Comparison of ENCODE assay signal across 8 cellular contexts in the genomic region with DNA sequence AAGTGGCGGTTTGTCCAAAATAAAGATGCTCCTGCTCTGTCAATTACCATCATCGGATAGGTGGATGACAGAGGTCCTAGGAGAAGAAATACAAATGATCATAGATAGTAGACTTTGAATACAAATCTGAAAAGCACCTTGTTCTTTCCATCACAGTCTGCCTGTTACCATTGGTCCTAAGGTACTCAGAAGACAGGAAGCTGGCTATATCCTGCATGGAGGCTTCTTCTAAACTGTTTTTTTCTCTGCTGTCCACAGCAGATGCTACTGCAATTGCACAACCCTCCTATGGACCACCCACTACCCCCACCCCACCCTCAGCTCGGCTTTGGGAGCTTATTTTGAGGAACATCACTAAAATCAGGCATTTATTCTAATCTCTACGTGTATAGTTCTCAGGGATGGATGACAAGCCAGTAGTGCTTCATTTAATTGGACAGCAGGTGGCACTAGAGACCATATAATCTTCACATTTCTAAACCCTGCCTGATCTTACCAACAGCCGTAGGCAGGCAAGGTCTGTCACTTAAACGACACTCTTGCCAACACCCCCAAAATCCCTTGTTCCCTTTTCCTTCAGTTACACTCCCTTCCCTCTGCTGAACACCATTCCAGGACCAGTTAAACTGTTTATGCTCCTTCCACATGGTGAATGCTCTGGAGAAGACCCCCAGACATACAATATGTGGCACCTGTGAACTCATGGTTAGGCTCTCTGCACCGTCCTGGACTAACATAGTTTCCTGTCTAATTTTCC. TPM values are rescaled to one million over a fixed set of nuclear protein-coding genes. Genes with fewer than 3 reads are reported as not detected.
DNase-seq lines count a peak whose midpoint lies in the region; ATAC-seq, FAIRE-seq and TF ChIP-seq lines count a peak whose summit lies in the region.

No MANE protein-coding gene starts in this region.

- no peaks in the 10 kb centered on the region for H3K9me1 ChIP-seq in endothelial cell of umbilical vein (replicated peaks; ENCODE audit: control insufficient read depth, extremely low read depth, insufficient read depth, low read length)

- no peak for TF ChIP-seq POLR2A in endothelial cell of umbilical vein (IDR thresholded peaks at IDR 0.05; ENCODE audit: low read depth, low read length)

- dilution Hi-C loops in endothelial cell of umbilical vein (cut with MboI; ENCODE audit: extremely low pct_ligation_motif_present, low sequenced_read_pairs), result no loop called here

- H3K4me2 ChIP-seq in endothelial cell of umbilical vein (ENCODE audit: insufficient read depth, low read length), result no peak overlapping the region

- no peak overlapping the region for H3K27ac ChIP-seq in endothelial cell of umbilical vein (ENCODE audit: insufficient read depth, low read depth, low read length)
- no peak overlapping the region for H3K27ac ChIP-seq in aorta (ENCODE audit: low read depth in 1 of 2, low read length in 2 of 2)

- POLR2A ChIA-PET in endothelial cell of umbilical vein (lab: Charles Lee), result no interaction called here

- ATAC-seq in GM21360 (IDR thresholded peaks at IDR 0.05; ENCODE audit: unreplicated experiment) (peak; percentile 92), HG03520 (IDR thresholded peaks at IDR 0.05; ENCODE audit: unreplicated experiment) (peak; percentile 93), mucosa of descending colon (peak; percentile 97), aorta (ENCODE audit: low FRiP score) (peak; percentile 93)

- H3K4me1 ChIP-seq in endothelial cell of umbilical vein (ENCODE audit: control insufficient read depth, extremely low read depth, insufficient read depth, low read length) (peaks cover 11% of the 10 kb centered on the region), mucosa of descending colon (ENCODE audit: low read depth) (no peaks in the 10 kb centered on the region), aorta (ENCODE audit: control insufficient read depth in 1 of 2, insufficient read depth in 2 of 2, low read length in 2 of 2) (peaks cover 0 to 2% of the 10 kb centered on the region in 2 donors)

- H3K27me3 ChIP-seq in endothelial cell of umbilical vein (ENCODE audit: control insufficient read depth in 2 of 2, insufficient read depth in 2 of 2, low read length in 2 of 2), result no peaks in the 10 kb centered on the region
- H3K27me3 ChIP-seq in aorta (ENCODE audit: control insufficient read depth in 1 of 2, insufficient read depth in 2 of 2, low read length in 1 of 2), result no peaks in the 10 kb centered on the region

- peak overlapping the region; percentile 47 for H2AFZ ChIP-seq in endothelial cell of umbilical vein (ENCODE audit: low read depth, low read length)

- H3K36me3 ChIP-seq in endothelial cell of umbilical vein (ENCODE audit: control insufficient read depth in 2 of 2, extremely low read depth in 1 of 2, insufficient read depth in 2 of 2, low read length in 2 of 2), result no peaks in the 10 kb centered on the region
- H3K36me3 ChIP-seq in mucosa of descending colon (ENCODE audit: low read depth), result no peaks in the 10 kb centered on the region
- H3K36me3 ChIP-seq in aorta (ENCODE audit: control insufficient read depth in 1 of 2, insufficient read depth in 2 of 2, low read length in 1 of 2), result no peaks in the 10 kb centered on the region

- CTCF ChIA-PET in endothelial cell of umbilical vein (lab: Charles Lee), result interaction anchor here (0.6 to 13.6 kb wide), 22 partner anchors 11 to 1085 kb away, joined by 3 to 540 read pairs (median 4); partner anchors contain the start of genes ALG9 and BCO2

- intact Hi-C loops in endothelial cell of umbilical vein (cut with micrococcal nuclease) (loop anchor here (1.0 kb wide), 7 partner anchors 61 to 1313 kb away; no protein-coding TSS in a partner anchor), mucosa of descending colon (cut with DNase I, micrococcal nuclease) (loop anchor here (2.0 to 10.0 kb wide), 3 partner anchors 61 to 1075 kb away; no protein-coding TSS in a partner anchor), aorta (cut with DNase I) (loop anchor here (1.0 to 10.0 kb wide), 5 partner anchors 61 to 1065 kb away; no protein-coding TSS in a partner anchor)

- no TSS peak for BruUV-seq in endothelial cell of umbilical vein (replicated peaks; lab: Mats Ljungman, UMichigan)

- TF ChIP-seq CTCF in endothelial cell of umbilical vein (IDR thresholded peaks at IDR 0.05; ENCODE audit: extremely low read depth in 1 of 2, insufficient read depth in 1 of 2, low read depth in 1 of 2, low read length in 2 of 2) (peak; percentile 57 to 60), mucosa of descending colon (IDR thresholded peaks at IDR 0.05) (peak; percentile 38)

- WGBS in aorta, 2 donors, result 31% methylated on average over 7 of the region's 7 CpGs

- no peaks in the 10 kb centered on the region for H4K20me1 ChIP-seq in endothelial cell of umbilical vein (replicated peaks; ENCODE audit: control insufficient read depth, extremely low read depth, insufficient read depth, low read length)

- FAIRE-seq in endothelial cell of umbilical vein (lab: Jason Lieb, UNC), result peak; percentile 99

- H3K9ac ChIP-seq in endothelial cell of umbilical vein (replicated peaks; ENCODE audit: extremely low read depth, insufficient read depth, low read length), result no peak overlapping the region

- no peaks in the 10 kb centered on the region for H3K79me2 ChIP-seq in endothelial cell of umbilical vein (ENCODE audit: control insufficient read depth, insufficient read depth, low read length)

- H3K9me3 ChIP-seq in endothelial cell of umbilical vein (replicated peaks; ENCODE audit: control insufficient read depth, insufficient read depth, low read length) (no peaks in the 10 kb centered on the region), mucosa of descending colon (no peaks in the 10 kb centered on the region), aorta (ENCODE audit: control insufficient read depth, low read length) (no peaks in the 10 kb centered on the region)

- H3K4me3 ChIP-seq in endothelial cell of umbilical vein (replicated peaks in 1 of 3; ENCODE audit: insufficient read depth in 1 of 3, low read depth in 1 of 3, low read length in 3 of 3) (no peak overlapping the region), mucosa of descending colon (no peak overlapping the region), aorta (ENCODE audit: low read length in 2 of 2) (no peak overlapping the region)

- DNase-seq in EH (ENCODE audit: low read depth) (peak; percentile 81), NCI-H526 (lab: John Stamatoyannopoulos, UW) (peak; percentile 80 to 91), endothelial cell of umbilical vein (ENCODE audit: low read depth, low spot score) (peak; percentile 80), mucosa of descending colon (peak in 1 of 3 donors; percentile 65), aorta (no peak)
- peak; percentile 5 to 46 for DNase-seq in activated CD4-positive, alpha-beta T cell treated with anti-CD3 and anti-CD28 coated beads, Interleukin-2, amount 50 U/mL, for 24 hours (ENCODE audit: low read depth in 1 of 2, low spot score in 1 of 2)

RNA-seq across cellular contexts. Expression of gene PTS, which starts 6.6 kb away (rescaled TPM):
- total RNA-seq in endothelial cell of umbilical vein, result 41.9 and 45.7 TPM in 2 replicates
- polyA plus RNA-seq in endothelial cell of umbilical vein, result 19.8 and 29.1 TPM in 2 replicates
- polyA plus RNA-seq in endothelial cell of umbilical vein (2011; cell fraction: cytosol; rRNA removed), result 26.5 and 32.4 TPM in 2 replicates
- 42.5 and 57.7 TPM in 2 replicates for polyA plus RNA-seq in endothelial cell of umbilical vein (2011; cell fraction: nucleus; rRNA removed)
- polyA plus RNA-seq in endothelial cell of umbilical vein (2012), result 31.8 and 45.5 TPM in 2 replicates
- 13.6 and 16.2 TPM in 2 replicates for polyA minus RNA-seq in endothelial cell of umbilical vein
- polyA minus RNA-seq in endothelial cell of umbilical vein (2011; cell fraction: cytosol; rRNA and poly(A)+ RNA removed), result 15.2 TPM
- polyA minus RNA-seq in endothelial cell of umbilical vein (2011; cell fraction: nucleus; rRNA and poly(A)+ RNA removed), result 21.1 and 33.6 TPM in 2 replicates
- total RNA-seq in mucosa of descending colon, result 10 to 100 TPM; 27.4 to 29.5 (median 27.7) TPM
- total RNA-seq in aorta, result 10 to 100 TPM; 36.5 to 48.3 TPM
- 10 to 100 TPM; 42.0 to 61.2 TPM for polyA plus RNA-seq in aorta

RNA-seq across cellular contexts. Expression of gene PLET1, which starts 41.0 kb away (rescaled TPM):
- total RNA-seq in endothelial cell of umbilical vein (not detected in 2 replicates), mucosa of descending colon (not detected), aorta (not detected)
- polyA plus RNA-seq in endothelial cell of umbilical vein (not detected in 2 replicates), aorta (not detected)
- not detected in 2 replicates for polyA plus RNA-seq in endothelial cell of umbilical vein (2011; cell fraction: cytosol; rRNA removed)
- not detected in 2 replicates for polyA plus RNA-seq in endothelial cell of umbilical vein (2011; cell fraction: nucleus; rRNA removed)
- not detected in 2 replicates for polyA plus RNA-seq in endothelial cell of umbilical vein (2012)
- not detected in 2 replicates for polyA minus RNA-seq in endothelial cell of umbilical vein
- polyA minus RNA-seq in endothelial cell of umbilical vein (2011; cell fraction: cytosol; rRNA and poly(A)+ RNA removed), result not detected
- not detected in 2 replicates for polyA minus RNA-seq in endothelial cell of umbilical vein (2011; cell fraction: nucleus; rRNA and poly(A)+ RNA removed)

RNA-seq across cellular contexts. Expression of gene BCO2, which starts 44.3 kb away (rescaled TPM):
- total RNA-seq in endothelial cell of umbilical vein, result 1.4 and 1.9 TPM in 2 replicates
- 0.58 and 0.60 TPM in 2 replicates for polyA plus RNA-seq in endothelial cell of umbilical vein
- 0.09 and 0.11 TPM in 2 replicates for polyA plus RNA-seq in endothelial cell of umbilical vein (2011; cell fraction: cytosol; rRNA removed)
- 5.2 and 6.3 TPM in 2 replicates for polyA plus RNA-seq in endothelial cell of umbilical vein (2011; cell fraction: nucleus; rRNA removed)
- polyA plus RNA-seq in endothelial cell of umbilical vein (2012), result 0.99 and 1.2 TPM in 2 replicates
- 1.4 and 1.7 TPM in 2 replicates for polyA minus RNA-seq in endothelial cell of umbilical vein
- not detected for polyA minus RNA-seq in endothelial cell of umbilical vein (2011; cell fraction: cytosol; rRNA and poly(A)+ RNA removed)
- polyA minus RNA-seq in endothelial cell of umbilical vein (2011; cell fraction: nucleus; rRNA and poly(A)+ RNA removed), result 2.1 and 4.4 TPM in 2 replicates
- total RNA-seq in mucosa of descending colon, result 1 to 10 TPM; 3.7 to 9.8 (median 7.1) TPM
- total RNA-seq in aorta, result 1 to 10 TPM; 6.1 to 9.1 TPM
- polyA plus RNA-seq in aorta, result 10 to 100 TPM in 1 of 2 donors, 1 to 10 TPM in 1; 1.1 to 13.0 TPM

RNA-seq across cellular contexts. Expression of gene TEX12, which starts 52.5 kb away (rescaled TPM):
- total RNA-seq in endothelial cell of umbilical vein (0.46 TPM in 1 of 2 replicates, not detected in the other), mucosa of descending colon (under 1 TPM; 0.52 to 0.80 (median 0.60) TPM), aorta (under 1 TPM; 0.57 to 0.97 TPM)
- polyA plus RNA-seq in endothelial cell of umbilical vein (not detected in 2 replicates), aorta (not detected)
- not detected in 2 replicates for polyA plus RNA-seq in endothelial cell of umbilical vein (2011; cell fraction: cytosol; rRNA removed)
- 0.18 and 0.28 TPM in 2 replicates for polyA plus RNA-seq in endothelial cell of umbilical vein (2011; cell fraction: nucleus; rRNA removed)
- not detected in 2 replicates for polyA plus RNA-seq in endothelial cell of umbilical vein (2012)
- polyA minus RNA-seq in endothelial cell of umbilical vein, result not detected in 2 replicates
- not detected for polyA minus RNA-seq in endothelial cell of umbilical vein (2011; cell fraction: cytosol; rRNA and poly(A)+ RNA removed)
- 0.82 TPM in 1 of 2 replicates, not detected in the other for polyA minus RNA-seq in endothelial cell of umbilical vein (2011; cell fraction: nucleus; rRNA and poly(A)+ RNA removed)

RNA-seq across cellular contexts. Expression of gene IL18, which starts 55.8 kb away (rescaled TPM):
- 1.5 and 1.6 TPM in 2 replicates for total RNA-seq in endothelial cell of umbilical vein
- 0.29 and 0.73 TPM in 2 replicates for polyA plus RNA-seq in endothelial cell of umbilical vein
- polyA plus RNA-seq in endothelial cell of umbilical vein (2011; cell fraction: cytosol; rRNA removed), result 1.0 and 1.1 TPM in 2 replicates
- 0.79 and 0.99 TPM in 2 replicates for polyA plus RNA-seq in endothelial cell of umbilical vein (2011; cell fraction: nucleus; rRNA removed)
- polyA plus RNA-seq in endothelial cell of umbilical vein (2012), result 27.9 and 33.9 TPM in 2 replicates
- 0.85 TPM in 1 of 2 replicates, not detected in the other for polyA minus RNA-seq in endothelial cell of umbilical vein
- 14.6 TPM for polyA minus RNA-seq in endothelial cell of umbilical vein (2011; cell fraction: cytosol; rRNA and poly(A)+ RNA removed)
- not detected in 2 replicates for polyA minus RNA-seq in endothelial cell of umbilical vein (2011; cell fraction: nucleus; rRNA and poly(A)+ RNA removed)
- total RNA-seq in mucosa of descending colon, result 100 to 1,000 TPM in 1 of 3 donors, 10 to 100 TPM in 2; 69.4 to 114 (median 85.0) TPM
- total RNA-seq in aorta, result 10 to 100 TPM; 11.1 to 17.1 TPM
- 10 to 100 TPM in 1 of 2 donors, 1 to 10 TPM in 1; 4.1 to 29.8 TPM for polyA plus RNA-seq in aorta

Comparison
In these comparisons a context has a peak if more than half of its experiments do, and no peak if none do; other contexts are left out.
1. DNase-seq: peak in EH (single experiment), NCI-H526 (2 of 2), activated CD4-positive, alpha-beta T cell treated with anti-CD3 and anti-CD28 coated beads, Interleukin-2, amount 50 U/mL, for 24 hours (2 of 2) and endothelial cell of umbilical vein (single experiment); none in aorta (0 of 2).
2. Peak in every context shown above with its lines, with median percentiles within 50 percentile points of each other: ATAC-seq.